ENCODE assay signal across 13 cellular contexts in the genomic region with DNA sequence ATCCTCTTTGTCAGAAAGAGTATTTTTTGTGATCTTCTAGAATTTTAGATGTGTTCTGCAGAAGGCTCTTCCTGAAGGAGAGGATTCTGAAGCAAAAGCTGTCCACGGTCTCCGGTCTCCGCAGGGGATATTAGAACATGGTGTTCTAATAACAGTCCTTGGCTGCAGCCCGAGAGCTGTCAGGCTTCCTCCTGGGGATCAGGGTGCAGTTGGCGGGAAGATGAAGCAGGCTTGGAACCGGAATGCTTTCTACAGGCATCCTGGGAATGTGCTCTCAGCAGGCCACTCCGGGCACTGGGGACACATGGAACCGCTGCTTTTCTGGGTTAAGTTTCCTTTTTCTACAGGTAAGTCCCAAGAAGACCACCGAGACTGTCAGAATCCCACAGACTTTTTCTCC.
DNase-seq lines count a peak whose midpoint lies in the region; ATAC-seq and TF ChIP-seq lines count a peak whose summit lies in the region.
"Had no signal": no experiment of that assay in that cellular context is flagged by ENCODE, and none has a peak within 500 bp of the region (broad histone marks: within the 10 kb centered on the region; RNA-seq: fewer than 3 reads in every experiment).

No MANE protein-coding gene starts in this region.

- H3K4me3 Mint-ChIP-seq in stimulated activated memory B cell treated with anti-CD40 and anti-IgM and Interleukin-4, amounts not matched to agents 10 μg/mL and 1 μg/mL and 100 μg/mL, for 72 hours: no peak overlapping the region

- H3K27me3 ChIP-seq in heart right ventricle: no peaks in the 10 kb centered on the region
- H3K27me3 ChIP-seq in ovary: no peaks in the 10 kb centered on the region
- H3K27me3 ChIP-seq: breast epithelium had no signal

- H3K4me3 ChIP-seq in heart right ventricle: no peak overlapping the region
- no peak overlapping the region for H3K4me3 ChIP-seq in ovary
- H3K4me3 ChIP-seq: breast epithelium, SK-N-MC had no signal

- H3K9me3 Mint-ChIP-seq in stimulated activated memory B cell treated with anti-CD40 and anti-IgM and Interleukin-4, amounts not matched to agents 10 μg/mL and 1 μg/mL and 100 μg/mL, for 72 hours: peaks cover 4% of the 10 kb centered on the region

- H3K9me3 ChIP-seq in heart right ventricle (peaks cover 0 to 3% (median 0%) of the 10 kb centered on the region in 11 donors), ovary (no peaks in the 10 kb centered on the region)
- H3K9me3 ChIP-seq: breast epithelium had no signal

- no peak for TF ChIP-seq EP300 in ovary (IDR thresholded peaks at IDR 0.05)

- H3K4me1 Mint-ChIP-seq in stimulated activated memory B cell treated with anti-CD40 and anti-IgM and Interleukin-4, amounts not matched to agents 10 μg/mL and 1 μg/mL and 100 μg/mL, for 72 hours: no peaks in the 10 kb centered on the region

- peaks cover 0 to 12% (median 0%) of the 10 kb centered on the region in 9 donors for H3K4me1 ChIP-seq in heart right ventricle
- peaks cover 5% of the 10 kb centered on the region for H3K4me1 ChIP-seq in ovary (ENCODE audit: insufficient read depth)
- H3K4me1 ChIP-seq: breast epithelium had no signal

- TF ChIP-seq CTCF in heart right ventricle (IDR thresholded peaks at IDR 0.05) (no peak), ovary (IDR thresholded peaks at IDR 0.05) (no peak)

- TF ChIP-seq POLR2A in ovary (IDR thresholded peaks at IDR 0.05): no peak

- H3K27ac Mint-ChIP-seq in stimulated activated memory B cell treated with anti-CD40 and anti-IgM and Interleukin-4, amounts not matched to agents 10 μg/mL and 1 μg/mL and 100 μg/mL, for 72 hours: no peak overlapping the region

- DNase-seq in brain pericyte (ENCODE audit: low read depth, low spot score): peak; percentile 55
- peak; percentile 39 to 55 for DNase-seq in heart right ventricle
- DNase-seq in ovary: peak; percentile 59 to 88 (median 82)
- DNase-seq in ureter (ENCODE audit: low spot score): peak; percentile 72
- no peak for DNase-seq in NCI-H1436 treated with DMSO at 0.1 percent for 48 hours (lab: John Stamatoyannopoulos, UW)
- no peak for DNase-seq in NCI-H82 (lab: John Stamatoyannopoulos, UW)
- DNase-seq: activated effector memory CD4-positive, alpha-beta T cell treated with anti-CD3 and anti-CD28 coated beads, Interleukin-2, amount 50 U/mL, for 16 hours; NCI-H1048; NCI-H2171 treated with DMSO at 0.1 percent for 48 hours; occipital lobe had no signal

- ATAC-seq in heart right ventricle: peak; percentile 51 to 87 (median 78)
- no peak for ATAC-seq in stimulated activated memory B cell treated with anti-CD40 and anti-IgM and Interleukin-4, amounts not matched to agents 10 μg/mL and 1 μg/mL and 100 μg/mL, for 72 hours

- H3K27ac ChIP-seq in heart right ventricle: peak overlapping the region in 1 of 10 donors; percentile 33
- H3K27ac ChIP-seq in ovary: no peak overlapping the region
- H3K27ac ChIP-seq: SK-N-MC had no signal

- H3K36me3 ChIP-seq in heart right ventricle (no peaks in the 10 kb centered on the region), ovary (no peaks in the 10 kb centered on the region)
- H3K36me3 ChIP-seq: breast epithelium had no signal

- WGBS in heart right ventricle, 2 donors: 17 to 20% methylated on average over 9 of the region's 9 CpGs
- 5 to 10% (median 6%) methylated on average over 9 of the region's 9 CpGs for WGBS in ovary, 3 donors

- H3K36me3 Mint-ChIP-seq in stimulated activated memory B cell treated with anti-CD40 and anti-IgM and Interleukin-4, amounts not matched to agents 10 μg/mL and 1 μg/mL and 100 μg/mL, for 72 hours: no peaks in the 10 kb centered on the region

- H3K27me3 Mint-ChIP-seq in stimulated activated memory B cell treated with anti-CD40 and anti-IgM and Interleukin-4, amounts not matched to agents 10 μg/mL and 1 μg/mL and 100 μg/mL, for 72 hours: no peaks in the 10 kb centered on the region

- intact Hi-C loops in heart right ventricle (cut with DNase I): no loop called here
- intact Hi-C loops in ovary (cut with DNase I): no loop called here

Comparison
In these comparisons a context has a peak if more than half of its experiments do, and no peak if none do; other contexts are left out.
1. DNase-seq: peak in brain pericyte (single experiment), heart right ventricle (2 of 2), ovary (5 of 5) and ureter (single experiment); none in NCI-H1436 treated with DMSO at 0.1 percent for 48 hours (single experiment) and NCI-H82 (single experiment).